In the genomic region with DNA sequence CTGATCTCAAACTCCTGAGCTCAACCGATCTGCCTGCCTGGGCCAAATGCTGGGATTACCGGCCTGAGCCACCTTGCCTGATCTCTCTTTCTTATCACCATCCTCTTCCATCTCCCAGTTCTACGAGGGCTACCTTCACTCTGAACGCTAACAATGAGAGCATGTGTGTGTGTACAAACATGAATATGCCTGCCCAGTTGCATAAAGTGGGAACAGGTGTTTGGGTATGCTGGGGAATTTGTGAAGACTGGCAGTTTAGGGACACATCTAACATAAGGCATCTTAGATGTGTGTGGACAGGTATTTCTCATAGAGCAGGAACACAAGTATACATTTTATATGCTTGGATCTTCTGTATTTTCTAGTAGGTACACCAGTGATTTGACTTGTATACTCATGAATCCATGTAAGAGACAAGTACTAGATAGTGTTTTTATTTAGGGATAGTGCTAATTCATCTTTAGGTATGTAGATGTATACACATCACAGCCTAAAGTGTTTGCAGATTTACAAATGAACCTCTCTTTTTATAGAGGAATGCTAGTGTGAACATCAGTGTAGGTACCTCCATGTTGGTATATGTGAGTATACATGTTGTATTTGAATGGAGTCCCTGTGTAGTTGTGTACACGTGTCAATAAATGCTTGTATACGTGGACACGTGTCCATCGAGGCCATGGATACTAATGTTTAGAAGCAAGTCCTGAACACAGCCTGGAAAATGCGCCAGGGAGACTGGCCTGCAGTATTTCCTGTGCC, we compare ENCODE assay signal across 1 cellular context.
TF ChIP-seq lines count a peak whose summit lies in the region.

No MANE protein-coding gene starts in this region.

TF ChIP-seq in HepG2, 621 proteins besides CTCF, POLR2A, EP300 and RAD21 (continues in another document):
- 0 out of 2 replicates have a peak, but pooled peaks have one; percentile 23 for TF ChIP-seq ZNF589 (CRISPR knock-in tag; conservative IDR thresholded peaks at IDR 0.05)
- TF ChIP-seq, protein P1, sequence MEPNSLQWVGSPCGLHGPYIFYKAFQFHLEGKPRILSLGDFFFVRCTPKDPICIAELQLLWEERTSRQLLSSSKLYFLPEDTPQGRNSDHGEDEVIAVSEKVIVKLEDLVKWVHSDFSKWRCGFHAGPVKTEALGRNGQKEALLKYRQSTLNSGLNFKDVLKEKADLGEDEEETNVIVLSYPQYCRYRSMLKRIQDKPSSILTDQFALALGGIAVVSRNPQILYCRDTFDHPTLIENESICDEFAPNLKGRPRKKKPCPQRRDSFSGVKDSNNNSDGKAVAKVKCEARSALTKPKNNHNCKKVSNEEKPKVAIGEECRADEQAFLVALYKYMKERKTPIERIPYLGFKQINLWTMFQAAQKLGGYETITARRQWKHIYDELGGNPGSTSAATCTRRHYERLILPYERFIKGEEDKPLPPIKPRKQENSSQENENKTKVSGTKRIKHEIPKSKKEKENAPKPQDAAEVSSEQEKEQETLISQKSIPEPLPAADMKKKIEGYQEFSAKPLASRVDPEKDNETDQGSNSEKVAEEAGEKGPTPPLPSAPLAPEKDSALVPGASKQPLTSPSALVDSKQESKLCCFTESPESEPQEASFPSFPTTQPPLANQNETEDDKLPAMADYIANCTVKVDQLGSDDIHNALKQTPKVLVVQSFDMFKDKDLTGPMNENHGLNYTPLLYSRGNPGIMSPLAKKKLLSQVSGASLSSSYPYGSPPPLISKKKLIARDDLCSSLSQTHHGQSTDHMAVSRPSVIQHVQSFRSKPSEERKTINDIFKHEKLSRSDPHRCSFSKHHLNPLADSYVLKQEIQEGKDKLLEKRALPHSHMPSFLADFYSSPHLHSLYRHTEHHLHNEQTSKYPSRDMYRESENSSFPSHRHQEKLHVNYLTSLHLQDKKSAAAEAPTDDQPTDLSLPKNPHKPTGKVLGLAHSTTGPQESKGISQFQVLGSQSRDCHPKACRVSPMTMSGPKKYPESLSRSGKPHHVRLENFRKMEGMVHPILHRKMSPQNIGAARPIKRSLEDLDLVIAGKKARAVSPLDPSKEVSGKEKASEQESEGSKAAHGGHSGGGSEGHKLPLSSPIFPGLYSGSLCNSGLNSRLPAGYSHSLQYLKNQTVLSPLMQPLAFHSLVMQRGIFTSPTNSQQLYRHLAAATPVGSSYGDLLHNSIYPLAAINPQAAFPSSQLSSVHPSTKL (CRISPR knock-in tag; IDR thresholded peaks at IDR 0.05): no peak
- TF ChIP-seq ZNF879 (CRISPR knock-in tag; IDR thresholded peaks at IDR 0.05): no peak
- no peak for TF ChIP-seq SP140L (CRISPR knock-in tag; IDR thresholded peaks at IDR 0.05; ENCODE audit: borderline replicate concordance)
- TF ChIP-seq IKZF4 (CRISPR knock-in tag; IDR thresholded peaks at IDR 0.05; ENCODE audit: borderline replicate concordance, low read depth, not compliant biosample characterization): no peak
- no peak for TF ChIP-seq MTA1 (CRISPR knock-in tag; IDR thresholded peaks at IDR 0.05; ENCODE audit: borderline replicate concordance)
- TF ChIP-seq NFATC3 (CRISPR knock-in tag; IDR thresholded peaks at IDR 0.05): no peak
- TF ChIP-seq ZSCAN20 (CRISPR knock-in tag; IDR thresholded peaks at IDR 0.05; ENCODE audit: borderline replicate concordance): no peak
- TF ChIP-seq, protein P2, sequence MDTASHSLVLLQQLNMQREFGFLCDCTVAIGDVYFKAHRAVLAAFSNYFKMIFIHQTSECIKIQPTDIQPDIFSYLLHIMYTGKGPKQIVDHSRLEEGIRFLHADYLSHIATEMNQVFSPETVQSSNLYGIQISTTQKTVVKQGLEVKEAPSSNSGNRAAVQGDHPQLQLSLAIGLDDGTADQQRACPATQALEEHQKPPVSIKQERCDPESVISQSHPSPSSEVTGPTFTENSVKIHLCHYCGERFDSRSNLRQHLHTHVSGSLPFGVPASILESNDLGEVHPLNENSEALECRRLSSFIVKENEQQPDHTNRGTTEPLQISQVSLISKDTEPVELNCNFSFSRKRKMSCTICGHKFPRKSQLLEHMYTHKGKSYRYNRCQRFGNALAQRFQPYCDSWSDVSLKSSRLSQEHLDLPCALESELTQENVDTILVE (CRISPR knock-in tag; IDR thresholded peaks at IDR 0.05): no peak
- no peak for TF ChIP-seq TEAD3 (CRISPR knock-in tag; optimal IDR thresholded peaks at IDR 0.05; ENCODE audit: borderline replicate concordance)
- TF ChIP-seq NCOR1 (IDR thresholded peaks at IDR 0.05; ENCODE audit: borderline replicate concordance, low read length): no peak
- TF ChIP-seq EEA1 (CRISPR knock-in tag; IDR thresholded peaks at IDR 0.05; ENCODE audit: borderline replicate concordance): no peak
- no peak for TF ChIP-seq ETV6 (CRISPR knock-in tag; conservative IDR thresholded peaks at IDR 0.05)
- no peak for TF ChIP-seq ZFP37 (CRISPR knock-in tag; IDR thresholded peaks at IDR 0.05; ENCODE audit: borderline replicate concordance)
- no peak for TF ChIP-seq NFKB2 (CRISPR knock-in tag; IDR thresholded peaks at IDR 0.05; ENCODE audit: borderline replicate concordance)
- no peak for TF ChIP-seq ZNF232 (CRISPR knock-in tag; IDR thresholded peaks at IDR 0.05; ENCODE audit: borderline replicate concordance)
- no peak for TF ChIP-seq ZNF660 (CRISPR knock-in tag; IDR thresholded peaks at IDR 0.05; ENCODE audit: borderline replicate concordance, low read depth)
- TF ChIP-seq SMAD3 (CRISPR knock-in tag; IDR thresholded peaks at IDR 0.05): no peak
- TF ChIP-seq LCORL (IDR thresholded peaks at IDR 0.05): no peak
- no peak for TF ChIP-seq LCORL (CRISPR knock-in tag; IDR thresholded peaks at IDR 0.05)
- no peak for TF ChIP-seq ZNF816 (CRISPR knock-in tag; IDR thresholded peaks at IDR 0.05; ENCODE audit: borderline replicate concordance)
- no peak for TF ChIP-seq ZSCAN12 (CRISPR knock-in tag; IDR thresholded peaks at IDR 0.05)
- TF ChIP-seq, protein P3, sequence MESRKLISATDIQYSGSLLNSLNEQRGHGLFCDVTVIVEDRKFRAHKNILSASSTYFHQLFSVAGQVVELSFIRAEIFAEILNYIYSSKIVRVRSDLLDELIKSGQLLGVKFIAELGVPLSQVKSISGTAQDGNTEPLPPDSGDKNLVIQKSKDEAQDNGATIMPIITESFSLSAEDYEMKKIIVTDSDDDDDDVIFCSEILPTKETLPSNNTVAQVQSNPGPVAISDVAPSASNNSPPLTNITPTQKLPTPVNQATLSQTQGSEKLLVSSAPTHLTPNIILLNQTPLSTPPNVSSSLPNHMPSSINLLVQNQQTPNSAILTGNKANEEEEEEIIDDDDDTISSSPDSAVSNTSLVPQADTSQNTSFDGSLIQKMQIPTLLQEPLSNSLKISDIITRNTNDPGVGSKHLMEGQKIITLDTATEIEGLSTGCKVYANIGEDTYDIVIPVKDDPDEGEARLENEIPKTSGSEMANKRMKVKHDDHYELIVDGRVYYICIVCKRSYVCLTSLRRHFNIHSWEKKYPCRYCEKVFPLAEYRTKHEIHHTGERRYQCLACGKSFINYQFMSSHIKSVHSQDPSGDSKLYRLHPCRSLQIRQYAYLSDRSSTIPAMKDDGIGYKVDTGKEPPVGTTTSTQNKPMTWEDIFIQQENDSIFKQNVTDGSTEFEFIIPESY (CRISPR knock-in tag; IDR thresholded peaks at IDR 0.05): 0 out of 2 replicates have a peak, but pooled peaks have one; percentile 10
- no peak for TF ChIP-seq HMGA1 (CRISPR knock-in tag; conservative IDR thresholded peaks at IDR 0.05)
- no peak for TF ChIP-seq ZNF569 (CRISPR knock-in tag; IDR thresholded peaks at IDR 0.05; ENCODE audit: borderline replicate concordance)
- 0 out of 2 replicates have a peak, but pooled peaks have one; percentile 43 for TF ChIP-seq ZNF672 (CRISPR knock-in tag; IDR thresholded peaks at IDR 0.05)
- TF ChIP-seq, protein P4, sequence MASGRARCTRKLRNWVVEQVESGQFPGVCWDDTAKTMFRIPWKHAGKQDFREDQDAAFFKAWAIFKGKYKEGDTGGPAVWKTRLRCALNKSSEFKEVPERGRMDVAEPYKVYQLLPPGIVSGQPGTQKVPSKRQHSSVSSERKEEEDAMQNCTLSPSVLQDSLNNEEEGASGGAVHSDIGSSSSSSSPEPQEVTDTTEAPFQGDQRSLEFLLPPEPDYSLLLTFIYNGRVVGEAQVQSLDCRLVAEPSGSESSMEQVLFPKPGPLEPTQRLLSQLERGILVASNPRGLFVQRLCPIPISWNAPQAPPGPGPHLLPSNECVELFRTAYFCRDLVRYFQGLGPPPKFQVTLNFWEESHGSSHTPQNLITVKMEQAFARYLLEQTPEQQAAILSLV (CRISPR knock-in tag; IDR thresholded peaks at IDR 0.05; ENCODE audit: borderline replicate concordance): no peak
- no peak for TF ChIP-seq MLLT10 (CRISPR knock-in tag; IDR thresholded peaks at IDR 0.05)
- TF ChIP-seq ZNF747 (CRISPR knock-in tag; IDR thresholded peaks at IDR 0.05; ENCODE audit: borderline replicate concordance): no peak
- TF ChIP-seq NONO (IDR thresholded peaks at IDR 0.05): no peak
- TF ChIP-seq NONO (CRISPR knock-in tag; conservative IDR thresholded peaks at IDR 0.05): peak; percentile 32; the same call in 1 of the 2 replicates
- TF ChIP-seq ZNF562 (CRISPR knock-in tag; IDR thresholded peaks at IDR 0.05; ENCODE audit: borderline replicate concordance): no peak
- TF ChIP-seq ZNF510 (CRISPR knock-in tag; IDR thresholded peaks at IDR 0.05; ENCODE audit: low read depth): 0 out of 2 replicates have a peak, but pooled peaks have one; percentile 4
- TF ChIP-seq, protein P5, sequence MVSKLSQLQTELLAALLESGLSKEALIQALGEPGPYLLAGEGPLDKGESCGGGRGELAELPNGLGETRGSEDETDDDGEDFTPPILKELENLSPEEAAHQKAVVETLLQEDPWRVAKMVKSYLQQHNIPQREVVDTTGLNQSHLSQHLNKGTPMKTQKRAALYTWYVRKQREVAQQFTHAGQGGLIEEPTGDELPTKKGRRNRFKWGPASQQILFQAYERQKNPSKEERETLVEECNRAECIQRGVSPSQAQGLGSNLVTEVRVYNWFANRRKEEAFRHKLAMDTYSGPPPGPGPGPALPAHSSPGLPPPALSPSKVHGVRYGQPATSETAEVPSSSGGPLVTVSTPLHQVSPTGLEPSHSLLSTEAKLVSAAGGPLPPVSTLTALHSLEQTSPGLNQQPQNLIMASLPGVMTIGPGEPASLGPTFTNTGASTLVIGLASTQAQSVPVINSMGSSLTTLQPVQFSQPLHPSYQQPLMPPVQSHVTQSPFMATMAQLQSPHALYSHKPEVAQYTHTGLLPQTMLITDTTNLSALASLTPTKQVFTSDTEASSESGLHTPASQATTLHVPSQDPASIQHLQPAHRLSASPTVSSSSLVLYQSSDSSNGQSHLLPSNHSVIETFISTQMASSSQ (IDR thresholded peaks at IDR 0.05; ENCODE audit: low read depth): no peak
- TF ChIP-seq, protein P5 (CRISPR knock-in tag; IDR thresholded peaks at IDR 0.05; ENCODE audit: borderline replicate concordance): no peak
- TF ChIP-seq BATF2 (CRISPR knock-in tag; IDR thresholded peaks at IDR 0.05): no peak
- TF ChIP-seq GRHL1 (CRISPR knock-in tag; conservative IDR thresholded peaks at IDR 0.05): no peak
- no peak for TF ChIP-seq ZNF124 (CRISPR knock-in tag; IDR thresholded peaks at IDR 0.05)
- TF ChIP-seq, protein P6, sequence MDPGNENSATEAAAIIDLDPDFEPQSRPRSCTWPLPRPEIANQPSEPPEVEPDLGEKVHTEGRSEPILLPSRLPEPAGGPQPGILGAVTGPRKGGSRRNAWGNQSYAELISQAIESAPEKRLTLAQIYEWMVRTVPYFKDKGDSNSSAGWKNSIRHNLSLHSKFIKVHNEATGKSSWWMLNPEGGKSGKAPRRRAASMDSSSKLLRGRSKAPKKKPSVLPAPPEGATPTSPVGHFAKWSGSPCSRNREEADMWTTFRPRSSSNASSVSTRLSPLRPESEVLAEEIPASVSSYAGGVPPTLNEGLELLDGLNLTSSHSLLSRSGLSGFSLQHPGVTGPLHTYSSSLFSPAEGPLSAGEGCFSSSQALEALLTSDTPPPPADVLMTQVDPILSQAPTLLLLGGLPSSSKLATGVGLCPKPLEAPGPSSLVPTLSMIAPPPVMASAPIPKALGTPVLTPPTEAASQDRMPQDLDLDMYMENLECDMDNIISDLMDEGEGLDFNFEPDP (CRISPR knock-in tag; conservative IDR thresholded peaks at IDR 0.05): 0 out of 2 replicates have a peak, but pooled peaks have one; percentile 45
- no peak for TF ChIP-seq YEATS4 (CRISPR knock-in tag; IDR thresholded peaks at IDR 0.05; ENCODE audit: borderline replicate concordance)
- no peak for TF ChIP-seq ZNF891 (CRISPR knock-in tag; IDR thresholded peaks at IDR 0.05)
- TF ChIP-seq HOXA7 (CRISPR knock-in tag; IDR thresholded peaks at IDR 0.05): no peak
- TF ChIP-seq NFYC (CRISPR knock-in tag; IDR thresholded peaks at IDR 0.05): no peak
